Comparison of ENCODE assay signal across 1 cellular context in genomic region chr17:77479372-77479781, GRCh38.
TF ChIP-seq lines count a peak whose summit lies in the region.

No MANE protein-coding gene starts in this region.

TF ChIP-seq in H1, 55 proteins besides CTCF, POLR2A, EP300 and RAD21 (continued from another document):
- no peak for TF ChIP-seq BCL11A (IDR thresholded peaks at IDR 0.05; ENCODE audit: low read depth in 2 of 2, low read length in 2 of 2)
- no peak for TF ChIP-seq EZH2 (IDR thresholded peaks at IDR 0.05; ENCODE audit: low read depth, low read length, severe bottlenecking)
- TF ChIP-seq CREB1 (IDR thresholded peaks at IDR 0.05): no peak
- no peak for TF ChIP-seq RBBP5 (IDR thresholded peaks at IDR 0.05; ENCODE audit: borderline replicate concordance, low read depth, low read length)
- no peak for TF ChIP-seq HDAC2 (IDR thresholded peaks at IDR 0.05; ENCODE audit: borderline replicate concordance in 1 of 2, low read depth in 2 of 2, low read length in 2 of 2)
- TF ChIP-seq TBP (IDR thresholded peaks at IDR 0.05; ENCODE audit: low read depth, low read length): no peak
- TF ChIP-seq NRF1 (IDR thresholded peaks at IDR 0.05; ENCODE audit: low read depth, low read length): no peak
- no peak for TF ChIP-seq JUND (IDR thresholded peaks at IDR 0.05; ENCODE audit: low read length)
